ENCODE assay signal across 39 cellular contexts in the genomic region with DNA sequence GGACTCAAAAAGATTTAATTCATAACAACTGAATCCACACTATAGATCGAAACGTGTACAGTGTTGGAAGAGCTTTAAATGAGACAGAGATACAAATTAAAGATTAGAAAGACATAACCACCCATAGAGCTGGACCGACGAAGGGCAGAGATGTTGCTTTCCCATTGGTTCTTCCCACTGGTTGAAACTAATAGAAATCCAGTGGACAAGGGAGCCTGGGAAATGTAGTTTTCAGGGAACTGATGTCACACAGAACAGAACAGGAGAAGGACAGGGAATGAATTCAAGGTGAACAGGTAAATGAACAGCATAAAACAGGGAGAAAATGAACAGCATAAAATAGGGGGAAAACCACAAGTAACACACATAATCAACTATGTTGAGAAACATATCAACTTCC.
"Had no signal": no experiment of that assay in that cellular context is flagged by ENCODE, and none has a peak within 500 bp of the region (broad histone marks: within the 10 kb centered on the region; RNA-seq: fewer than 3 reads in every experiment).

No MANE protein-coding gene starts in this region.

- H3K9me3 Mint-ChIP-seq: activated CD4-positive, alpha-beta memory T cell treated with anti-CD3 and anti-CD28 coated beads, Interleukin-2, amount 10 ng/mL, durations not matched to agents 7 days and 5 days; activated CD4-positive, alpha-beta T cell treated with anti-CD3 and anti-CD28 coated beads, Interleukin-2, amount 10 ng/mL, durations not matched to agents 7 days and 5 days; activated naive CD4-positive, alpha-beta T cell treated with anti-CD3 and anti-CD28 coated beads, Interleukin-2, amount 10 ng/mL, durations not matched to agents 7 days and 5 days; activated naive CD4-positive, alpha-beta T cell treated with anti-CD3 and anti-CD28 coated beads, Interleukin-2, amount 50 U/mL, for 24 hours; activated naive CD8-positive, alpha-beta T cell treated with anti-CD3 and anti-CD28 coated beads, Interleukin-2, amount 50 U/mL, for 24 hours; activated T-cell treated with anti-CD3 and anti-CD28 coated beads, Interleukin-2, amount 50 U/mL, for 24 hours; activated T-helper 2 cell treated with anti-CD3 and anti-CD28 coated beads, Interferon-gamma antibody, Interleukin-2, Interleukin-4, amounts not matched to agents 10 μg/mL and 5 μg/mL and 100 μg/mL, durations not matched to agents 14 hours and 24 hours and 36 hours; brain; central memory CD8-positive, alpha-beta T cell; T-helper 1 cell treated with Interleukin-12 subunit alpha and Interleukin-12 subunit beta and Interleukin-4 antibody, amounts not matched to agents 30 μg/mL and 1 μg/mL, for 36 hours; T-helper 2 cell treated with Interferon-gamma antibody and Interleukin-4, amounts not matched to agents 5 μg/mL and 100 μg/mL, for 36 hours had no signal

- H3K36me3 Mint-ChIP-seq: activated CD8-positive, alpha-beta memory T cell treated with anti-CD3 and anti-CD28 coated beads, Interleukin-2, amount 10 ng/mL, durations not matched to agents 7 days and 5 days; activated naive CD4-positive, alpha-beta T cell treated with anti-CD3 and anti-CD28 coated beads, Interleukin-2, amount 10 ng/mL, durations not matched to agents 7 days and 5 days; activated naive CD4-positive, alpha-beta T cell treated with anti-CD3 and anti-CD28 coated beads, Interleukin-2, amount 50 U/mL, for 24 hours; activated naive CD8-positive, alpha-beta T cell; activated naive CD8-positive, alpha-beta T cell treated with anti-CD3 and anti-CD28 coated beads, Interleukin-2, amount 10 ng/mL, durations not matched to agents 7 days and 5 days; brain had no signal

- ATAC-seq: activated CD4-positive, alpha-beta T cell treated with anti-CD3 and anti-CD28 coated beads for 36 hours; activated CD4-positive, CD25-positive, alpha-beta regulatory T cell treated with anti-CD3 and anti-CD28 coated beads, Interleukin-2, amount 50 U/mL, for 24 hours; activated CD8-positive, alpha-beta memory T cell treated with anti-CD3 and anti-CD28 coated beads, Interleukin-2, amount 10 ng/mL, durations not matched to agents 7 days and 5 days; activated CD8-positive, alpha-beta T cell treated with anti-CD3 and anti-CD28 coated beads, Interleukin-2, amount 10 ng/mL, durations not matched to agents 7 days and 5 days; activated naive CD8-positive, alpha-beta T cell treated with anti-CD3 and anti-CD28 coated beads, Interleukin-2, amount 50 U/mL, for 24 hours had no signal

- H3K27ac Mint-ChIP-seq: activated CD4-positive, alpha-beta memory T cell treated with anti-CD3 and anti-CD28 coated beads, Interleukin-2, amount 10 ng/mL, durations not matched to agents 7 days and 5 days; activated CD4-positive, alpha-beta T cell treated with anti-CD3 and anti-CD28 coated beads for 36 hours; activated CD4-positive, alpha-beta T cell treated with anti-CD3 and anti-CD28 coated beads, Interleukin-2, amount 10 ng/mL, durations not matched to agents 7 days and 5 days; activated CD8-positive, alpha-beta memory T cell treated with anti-CD3 and anti-CD28 coated beads, Interleukin-2, amount 10 ng/mL, durations not matched to agents 7 days and 5 days; activated CD8-positive, alpha-beta T cell treated with anti-CD3 and anti-CD28 coated beads, Interleukin-2, amount 10 ng/mL, durations not matched to agents 7 days and 5 days; activated naive CD4-positive, alpha-beta T cell treated with anti-CD3 and anti-CD28 coated beads, Interleukin-2, amount 10 ng/mL, durations not matched to agents 7 days and 5 days; activated naive CD4-positive, alpha-beta T cell treated with anti-CD3 and anti-CD28 coated beads, Interleukin-2, amount 50 U/mL, for 24 hours; activated naive CD8-positive, alpha-beta T cell; activated naive CD8-positive, alpha-beta T cell treated with anti-CD3 and anti-CD28 coated beads, Interleukin-2, amount 10 ng/mL, durations not matched to agents 7 days and 5 days; activated naive CD8-positive, alpha-beta T cell treated with anti-CD3 and anti-CD28 coated beads, Interleukin-2, amount 50 U/mL, for 24 hours; activated T-cell treated with anti-CD3 and anti-CD28 coated beads, Interleukin-2, amount 50 U/mL, for 24 hours; activated T-helper 2 cell treated with anti-CD3 and anti-CD28 coated beads, Interferon-gamma antibody, Interleukin-2, Interleukin-4, amounts not matched to agents 10 μg/mL and 5 μg/mL and 100 μg/mL, durations not matched to agents 14 hours and 24 hours and 36 hours; brain; T-helper 1 cell treated with Interleukin-12 subunit alpha and Interleukin-12 subunit beta and Interleukin-4 antibody, amounts not matched to agents 30 μg/mL and 1 μg/mL, for 36 hours; T-helper 2 cell treated with Interferon-gamma antibody and Interleukin-4, amounts not matched to agents 5 μg/mL and 100 μg/mL, for 36 hours had no signal

- H3K4me1 ChIP-seq: ascending aorta had no signal

- H3K27me3 ChIP-seq: ascending aorta, cardiac muscle cell had no signal

- H3K9me3 ChIP-seq: ascending aorta had no signal

- H3K4me1 Mint-ChIP-seq: activated CD4-positive, alpha-beta memory T cell treated with anti-CD3 and anti-CD28 coated beads, Interleukin-2, amount 10 ng/mL, durations not matched to agents 7 days and 5 days; activated CD4-positive, alpha-beta T cell treated with anti-CD3 and anti-CD28 coated beads for 36 hours; activated CD4-positive, alpha-beta T cell treated with anti-CD3 and anti-CD28 coated beads, Interleukin-2, amount 10 ng/mL, durations not matched to agents 7 days and 5 days; activated CD8-positive, alpha-beta memory T cell treated with anti-CD3 and anti-CD28 coated beads, Interleukin-2, amount 10 ng/mL, durations not matched to agents 7 days and 5 days; activated naive CD4-positive, alpha-beta T cell treated with anti-CD3 and anti-CD28 coated beads, Interleukin-2, amount 10 ng/mL, durations not matched to agents 7 days and 5 days; activated naive CD4-positive, alpha-beta T cell treated with anti-CD3 and anti-CD28 coated beads, Interleukin-2, amount 50 U/mL, for 24 hours; activated naive CD8-positive, alpha-beta T cell treated with anti-CD3 and anti-CD28 coated beads, Interleukin-2, amount 50 U/mL, for 24 hours; central memory CD8-positive, alpha-beta T cell had no signal

- FAIRE-seq: bronchial epithelial cell, TTC549 had no signal

- H3K27ac ChIP-seq: ascending aorta, cardiac muscle cell, VCaP had no signal

- H3K36me3 ChIP-seq: ascending aorta, cardiac muscle cell had no signal

- DNase-seq: activated CD4-positive, alpha-beta memory T cell treated with anti-CD3 and anti-CD28 coated beads, Interleukin-2, amount 10 ng/mL, durations not matched to agents 7 days and 5 days; activated CD4-positive, alpha-beta T cell treated with anti-CD3 and anti-CD28 coated beads for 1 hour; activated CD4-positive, alpha-beta T cell treated with anti-CD3 and anti-CD28 coated beads for 36 hours; activated CD4-positive, alpha-beta T cell treated with anti-CD3 and anti-CD28 coated beads for 48 hours; activated CD4-positive, alpha-beta T cell treated with anti-CD3 and anti-CD28 coated beads, Interleukin-2, amount 10 ng/mL, durations not matched to agents 7 days and 5 days; activated CD4-positive, alpha-beta T cell treated with anti-CD3 and anti-CD28 coated beads, Interleukin-2, amount 50 U/mL, for 48 hours; activated CD4-positive, CD25-positive, alpha-beta regulatory T cell; activated CD8-positive, alpha-beta memory T cell treated with anti-CD3 and anti-CD28 coated beads for 24 hours; activated CD8-positive, alpha-beta memory T cell treated with anti-CD3 and anti-CD28 coated beads, Interleukin-2, amount 10 ng/mL, durations not matched to agents 7 days and 5 days; activated CD8-positive, alpha-beta memory T cell treated with anti-CD3 and anti-CD28 coated beads, Interleukin-2, amount 50 U/mL, for 48 hours; activated CD8-positive, alpha-beta T cell treated with anti-CD3 and anti-CD28 coated beads, Interleukin-2, amount 10 ng/mL, durations not matched to agents 7 days and 5 days; activated effector memory CD4-positive, alpha-beta T cell treated with Interleukin-2 at 50 U/mL for 16 hours; activated gamma-delta T cell; activated naive CD4-positive, alpha-beta T cell treated with anti-CD3 and anti-CD28 coated beads, Interleukin-2, amount 10 ng/mL, durations not matched to agents 7 days and 5 days; activated naive CD4-positive, alpha-beta T cell treated with Interleukin-2 at 50 U/mL for 16 hours; activated naive CD8-positive, alpha-beta T cell treated with anti-CD3 and anti-CD28 coated beads, Interleukin-2, amount 10 ng/mL, durations not matched to agents 7 days and 5 days; activated naive CD8-positive, alpha-beta T cell treated with anti-CD3 and anti-CD28 coated beads, Interleukin-2, amount 50 U/mL, for 24 hours; activated T-cell treated with anti-CD3 and anti-CD28 coated beads, Interleukin-2, amount 50 U/mL, for 24 hours; activated T-cell treated with anti-CD3 and anti-CD28 coated beads, Interleukin-2, amount 50 U/mL, for 48 hours; amniotic stem cell; anterior cingulate cortex; caudate nucleus; cerebellar nuclear complex; T-helper 1 cell; T-helper 2 cell; T-helper 9 cell had no signal

- H3K4me3 Mint-ChIP-seq: activated CD4-positive, alpha-beta memory T cell treated with anti-CD3 and anti-CD28 coated beads, Interleukin-2, amount 10 ng/mL, durations not matched to agents 7 days and 5 days; activated CD4-positive, alpha-beta T cell treated with anti-CD3 and anti-CD28 coated beads for 36 hours; activated CD4-positive, alpha-beta T cell treated with anti-CD3 and anti-CD28 coated beads, Interleukin-2, amount 10 ng/mL, durations not matched to agents 7 days and 5 days; activated CD8-positive, alpha-beta memory T cell treated with anti-CD3 and anti-CD28 coated beads, Interleukin-2, amount 10 ng/mL, durations not matched to agents 7 days and 5 days; activated CD8-positive, alpha-beta T cell treated with anti-CD3 and anti-CD28 coated beads, Interleukin-2, amount 10 ng/mL, durations not matched to agents 7 days and 5 days; activated naive CD4-positive, alpha-beta T cell treated with anti-CD3 and anti-CD28 coated beads, Interleukin-2, amount 10 ng/mL, durations not matched to agents 7 days and 5 days; activated naive CD4-positive, alpha-beta T cell treated with anti-CD3 and anti-CD28 coated beads, Interleukin-2, amount 50 U/mL, for 24 hours; activated naive CD8-positive, alpha-beta T cell; activated naive CD8-positive, alpha-beta T cell treated with anti-CD3 and anti-CD28 coated beads, Interleukin-2, amount 10 ng/mL, durations not matched to agents 7 days and 5 days; activated naive CD8-positive, alpha-beta T cell treated with anti-CD3 and anti-CD28 coated beads, Interleukin-2, amount 50 U/mL, for 24 hours; activated T-cell treated with anti-CD3 and anti-CD28 coated beads, Interleukin-2, amount 50 U/mL, for 24 hours; brain; central memory CD8-positive, alpha-beta T cell; T-helper 1 cell treated with Interleukin-12 subunit alpha and Interleukin-12 subunit beta and Interleukin-4 antibody, amounts not matched to agents 30 μg/mL and 1 μg/mL, for 36 hours; T-helper 2 cell treated with Interferon-gamma antibody and Interleukin-4, amounts not matched to agents 5 μg/mL and 100 μg/mL, for 36 hours had no signal

- H3K27me3 Mint-ChIP-seq: activated CD4-positive, alpha-beta memory T cell treated with anti-CD3 and anti-CD28 coated beads, Interleukin-2, amount 10 ng/mL, durations not matched to agents 7 days and 5 days; activated CD4-positive, alpha-beta T cell treated with anti-CD3 and anti-CD28 coated beads for 36 hours; activated CD4-positive, alpha-beta T cell treated with anti-CD3 and anti-CD28 coated beads, Interleukin-2, amount 10 ng/mL, durations not matched to agents 7 days and 5 days; activated CD8-positive, alpha-beta memory T cell treated with anti-CD3 and anti-CD28 coated beads, Interleukin-2, amount 10 ng/mL, durations not matched to agents 7 days and 5 days; activated naive CD4-positive, alpha-beta T cell treated with anti-CD3 and anti-CD28 coated beads, Interleukin-2, amount 10 ng/mL, durations not matched to agents 7 days and 5 days; activated naive CD8-positive, alpha-beta T cell; activated naive CD8-positive, alpha-beta T cell treated with anti-CD3 and anti-CD28 coated beads, Interleukin-2, amount 10 ng/mL, durations not matched to agents 7 days and 5 days; activated T-cell treated with anti-CD3 and anti-CD28 coated beads, Interleukin-2, amount 50 U/mL, for 24 hours had no signal

- H3K4me3 ChIP-seq: ascending aorta, cardiac muscle cell had no signal
